ENCODE assay signal across 15 cellular contexts in genomic region chr14:100096656-100097055, GRCh38. TPM values are rescaled to one million over a fixed set of nuclear protein-coding genes. Genes with fewer than 3 reads are reported as not detected.
DNase-seq lines count a peak whose midpoint lies in the region; ATAC-seq, FAIRE-seq and TF ChIP-seq lines count a peak whose summit lies in the region.
"Had no signal": no experiment of that assay in that cellular context is flagged by ENCODE, and none has a peak within 500 bp of the region (broad histone marks: within the 10 kb centered on the region; RNA-seq: fewer than 3 reads in every experiment).

No MANE protein-coding gene starts in this region.

- ATAC-seq in activated T-cell treated with anti-CD3 and anti-CD28 coated beads, Interleukin-2, amount 50 U/mL, for 72 hours (replicated peaks in 1 of 2): no peak
- ATAC-seq in activated T-cell treated with anti-CD3 and anti-CD28 coated beads, Interleukin-2, amount 50 U/mL, for 4 hours: no peak
- ATAC-seq in left cardiac atrium (no peak), GM18873 (IDR thresholded peaks at IDR 0.05; ENCODE audit: low FRiP score, unreplicated experiment) (no peak)
- ATAC-seq: esophagus mucosa had no signal

- no TSS peak for BruUV-seq in PC-9 (replicated peaks; lab: Mats Ljungman, UMichigan)

- peaks cover 24% of the 10 kb centered on the region for H3K4me1 ChIP-seq in PC-9 (replicated peaks; ENCODE audit: insufficient read depth)

- CTCF ChIA-PET in PC-9 (lab: Charles Lee): interaction anchor here (0.5 kb wide), 1 partner anchor 41 kb away, joined by 3 read pairs; no protein-coding TSS in a partner anchor

- H3K4me2 ChIP-seq in PC-9: 0 out of 2 replicates have a peak overlapping the region, but pooled peaks have one; percentile 28

- no peaks in the 10 kb centered on the region for H3K9me2 ChIP-seq in PC-9 (ENCODE audit: insufficient read depth)

- no peaks in the 10 kb centered on the region for H3K9me3 ChIP-seq in PC-9 (ENCODE audit: insufficient read depth, low read depth)

- peak overlapping the region; percentile 89 for H3K27ac Mint-ChIP-seq in activated T-cell treated with anti-CD3 and anti-CD28 coated beads, Interleukin-2, amount 50 U/mL, for 72 hours
- peak overlapping the region; percentile 52 for H3K27ac Mint-ChIP-seq in osteocyte (ENCODE audit: unreplicated experiment)

- H3K9me3 Mint-ChIP-seq in activated T-cell treated with anti-CD3 and anti-CD28 coated beads, Interleukin-2, amount 50 U/mL, for 72 hours: no peaks in the 10 kb centered on the region
- no peaks in the 10 kb centered on the region for H3K9me3 Mint-ChIP-seq in activated T-cell treated with anti-CD3 and anti-CD28 coated beads, Interleukin-2, amount 50 U/mL, for 4 hours
- no peaks in the 10 kb centered on the region for H3K9me3 Mint-ChIP-seq in osteocyte (ENCODE audit: unreplicated experiment)

- no peaks in the 10 kb centered on the region for H3K27me3 Mint-ChIP-seq in activated T-cell treated with anti-CD3 and anti-CD28 coated beads, Interleukin-2, amount 50 U/mL, for 72 hours (ENCODE audit: low read depth)
- no peaks in the 10 kb centered on the region for H3K27me3 Mint-ChIP-seq in activated T-cell treated with anti-CD3 and anti-CD28 coated beads, Interleukin-2, amount 50 U/mL, for 4 hours (ENCODE audit: low read depth)
- no peaks in the 10 kb centered on the region for H3K27me3 Mint-ChIP-seq in osteocyte (ENCODE audit: unreplicated experiment)

- H3K27ac ChIP-seq in PC-9: no peak overlapping the region

- no peak for FAIRE-seq in bronchial epithelial cell (lab: Jason Lieb, UNC)
- FAIRE-seq: H1, islet of Langerhans had no signal

- no peaks in the 10 kb centered on the region; the same call in 1 of the 2 replicates for H3F3A ChIP-seq in PC-9 (ENCODE audit: insufficient read depth, low read depth)

- no peak overlapping the region for H2AFZ ChIP-seq in PC-9

- no peaks in the 10 kb centered on the region for H4K20me1 ChIP-seq in PC-9 (ENCODE audit: insufficient read depth)

- H3K4me1 Mint-ChIP-seq in activated T-cell treated with anti-CD3 and anti-CD28 coated beads, Interleukin-2, amount 50 U/mL, for 72 hours (ENCODE audit: low read depth): peaks cover 97% of the 10 kb centered on the region
- H3K4me1 Mint-ChIP-seq in activated T-cell treated with anti-CD3 and anti-CD28 coated beads, Interleukin-2, amount 50 U/mL, for 4 hours (ENCODE audit: low read depth): peaks cover 88% of the 10 kb centered on the region
- H3K4me1 Mint-ChIP-seq in osteocyte (ENCODE audit: unreplicated experiment): peaks cover 36% of the 10 kb centered on the region

- no peaks in the 10 kb centered on the region for H3K27me3 ChIP-seq in PC-9 (ENCODE audit: insufficient read depth, low read depth)
- H3K27me3 ChIP-seq in bronchial epithelial cell (ENCODE audit: control insufficient read depth, insufficient read depth, low read length): no peaks in the 10 kb centered on the region

- H3K36me3 Mint-ChIP-seq in activated T-cell treated with anti-CD3 and anti-CD28 coated beads, Interleukin-2, amount 50 U/mL, for 72 hours (ENCODE audit: insufficient read depth in 2 of 2): peaks cover 17 to 37% of the 10 kb centered on the region in 2 donors
- peaks cover 44% of the 10 kb centered on the region for H3K36me3 Mint-ChIP-seq in activated T-cell treated with anti-CD3 and anti-CD28 coated beads, Interleukin-2, amount 50 U/mL, for 4 hours (ENCODE audit: insufficient read depth)
- H3K36me3 Mint-ChIP-seq in osteocyte (ENCODE audit: unreplicated experiment): peaks cover 20% of the 10 kb centered on the region

- H3K4me3 Mint-ChIP-seq in activated T-cell treated with anti-CD3 and anti-CD28 coated beads, Interleukin-2, amount 50 U/mL, for 72 hours: no peak overlapping the region
- H3K4me3 Mint-ChIP-seq in activated T-cell treated with anti-CD3 and anti-CD28 coated beads, Interleukin-2, amount 50 U/mL, for 4 hours: no peak overlapping the region
- no peak overlapping the region for H3K4me3 Mint-ChIP-seq in osteocyte (ENCODE audit: unreplicated experiment)

- no peak for TF ChIP-seq CTCF in PC-9 (conservative IDR thresholded peaks at IDR 0.05)
- no peak for TF ChIP-seq CTCF in bronchial epithelial cell (IDR thresholded peaks at IDR 0.05; ENCODE audit: insufficient read depth, low read length, severe bottlenecking)
- TF ChIP-seq CTCF in osteocyte (IDR thresholded peaks at IDR 0.05): no peak

- H3K4me3 ChIP-seq in PC-9: no peak overlapping the region
- H3K4me3 ChIP-seq in bronchial epithelial cell (ENCODE audit: low read depth, low read length): no peak overlapping the region

- H3K36me3 ChIP-seq in PC-9 (ENCODE audit: low read depth) (no peaks in the 10 kb centered on the region), bronchial epithelial cell (ENCODE audit: control insufficient read depth, insufficient read depth, low read length) (no peaks in the 10 kb centered on the region)

- intact Hi-C loops in PC-9 (cut with micrococcal nuclease; ENCODE audit: unreplicated experiment) (no loop called here), left cardiac atrium (cut with DNase I) (no loop called here)

- POLR2A ChIA-PET in PC-9 (lab: Charles Lee; ENCODE audit: unreplicated experiment): no interaction called here

- H3K79me2 ChIP-seq in PC-9 (ENCODE audit: low read depth): no peaks in the 10 kb centered on the region

- DNase-seq in activated T-cell treated with anti-CD3 and anti-CD28 coated beads, Interleukin-2, amount 50 U/mL, for 72 hours: no peak
- no peak for DNase-seq in activated T-cell treated with anti-CD3 and anti-CD28 coated beads, Interleukin-2, amount 50 U/mL, for 4 hours
- DNase-seq in PC-9 (peak in 1 of 2 experiments; percentile 64), bronchial epithelial cell (ENCODE audit: low read depth) (peak; percentile 90), osteocyte (ENCODE audit: extremely low spot score, unreplicated experiment) (no peak), left cardiac atrium (no peak)
- no peak for DNase-seq in stimulated activated CD4-positive, alpha-beta T cell treated with anti-CD3 and anti-CD28 coated beads, Interleukin-15, amount 100 ng/mL, for 24 hours
- DNase-seq: AML-193; NCI-H146; NCI-H69; stimulated activated naive CD4-positive, alpha-beta T cell had no signal

RNA-seq across cellular contexts. Expression of gene EVL, which starts 31.4 kb away (rescaled TPM):
- 100 to 1,000 TPM; 279 to 343 TPM for total RNA-seq in activated T-cell treated with anti-CD3 and anti-CD28 coated beads, Interleukin-2, amount 50 U/mL, for 72 hours
- 100 to 1,000 TPM in 2 of 3 donors, 10 to 100 TPM in 1; 79.4 to 112 (median 107) TPM for total RNA-seq in activated T-cell treated with anti-CD3 and anti-CD28 coated beads, Interleukin-2, amount 50 U/mL, for 4 hours
- total RNA-seq in PC-9 (2021): 4.9 and 5.9 TPM in 2 replicates
- 6.1 and 6.4 TPM in 2 replicates for total RNA-seq in bronchial epithelial cell
- total RNA-seq in osteocyte: 136 and 157 TPM in 2 replicates
- 10 to 100 TPM; 48.3 to 58.8 TPM for total RNA-seq in left cardiac atrium
